Comparison of ENCODE assay signal across 24 cellular contexts in the genomic region with DNA sequence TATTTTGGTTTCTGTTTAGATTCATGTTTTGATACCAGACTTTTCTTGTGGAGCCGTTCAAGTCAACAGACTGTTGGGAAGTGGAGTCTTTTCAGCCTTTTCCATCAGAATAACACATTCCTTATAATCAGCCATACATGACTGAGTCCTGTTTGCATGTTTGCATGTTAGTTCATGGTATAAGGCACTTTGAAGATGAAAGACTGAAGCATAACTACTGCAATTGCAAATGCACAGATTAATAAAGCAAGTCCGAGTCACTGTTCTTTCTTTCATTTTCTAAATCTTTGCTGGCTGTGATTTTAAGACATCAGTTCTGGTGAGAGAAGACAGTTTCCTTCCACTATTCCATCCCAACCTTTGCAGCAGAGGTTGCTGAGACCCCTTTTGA.
"Had no signal": no experiment of that assay in that cellular context is flagged by ENCODE, and none has a peak within 500 bp of the region (broad histone marks: within the 10 kb centered on the region; RNA-seq: fewer than 3 reads in every experiment).

No MANE protein-coding gene starts in this region.

- H3K4me1 ChIP-seq: adrenal gland, breast epithelium, SJSA1 had no signal

- H3K27ac Mint-ChIP-seq: activated CD4-positive, alpha-beta T cell treated with anti-CD3 and anti-CD28 coated beads, Interleukin-2, amount 10 ng/mL, durations not matched to agents 7 days and 5 days; activated CD8-positive, alpha-beta memory T cell treated with anti-CD3 and anti-CD28 coated beads, Interleukin-2, amount 10 ng/mL, durations not matched to agents 7 days and 5 days; activated naive CD8-positive, alpha-beta T cell treated with anti-CD3 and anti-CD28 coated beads, Interleukin-2, amount 10 ng/mL, durations not matched to agents 7 days and 5 days; WTC11 had no signal

- H3K4me3 Mint-ChIP-seq: activated CD4-positive, alpha-beta T cell treated with anti-CD3 and anti-CD28 coated beads, Interleukin-2, amount 10 ng/mL, durations not matched to agents 7 days and 5 days; activated CD8-positive, alpha-beta memory T cell treated with anti-CD3 and anti-CD28 coated beads, Interleukin-2, amount 10 ng/mL, durations not matched to agents 7 days and 5 days; activated naive CD8-positive, alpha-beta T cell treated with anti-CD3 and anti-CD28 coated beads, Interleukin-2, amount 10 ng/mL, durations not matched to agents 7 days and 5 days; WTC11 had no signal

- H3K4me3 ChIP-seq: adrenal gland, breast epithelium, SJSA1 had no signal

- H3K27me3 ChIP-seq: adrenal gland, breast epithelium, SJSA1 had no signal

- H3K27me3 Mint-ChIP-seq: activated CD4-positive, alpha-beta T cell treated with anti-CD3 and anti-CD28 coated beads, Interleukin-2, amount 10 ng/mL, durations not matched to agents 7 days and 5 days; activated CD8-positive, alpha-beta memory T cell treated with anti-CD3 and anti-CD28 coated beads, Interleukin-2, amount 10 ng/mL, durations not matched to agents 7 days and 5 days; activated naive CD8-positive, alpha-beta T cell treated with anti-CD3 and anti-CD28 coated beads, Interleukin-2, amount 10 ng/mL, durations not matched to agents 7 days and 5 days had no signal

- H3K36me3 ChIP-seq: adrenal gland, breast epithelium, SJSA1 had no signal

- H3K27ac ChIP-seq: adrenal gland, breast epithelium, SJSA1 had no signal

- DNase-seq: activated CD4-positive, alpha-beta T cell treated with anti-CD3 and anti-CD28 coated beads, Interleukin-2, amount 10 ng/mL, durations not matched to agents 7 days and 5 days; activated CD4-positive, CD25-positive, alpha-beta regulatory T cell treated with anti-CD3 and anti-CD28 coated beads, Interleukin-2, amount 50 U/mL, for 72 hours; activated CD8-positive, alpha-beta memory T cell treated with anti-CD3 and anti-CD28 coated beads, Interleukin-2, amount 10 ng/mL, durations not matched to agents 7 days and 5 days; activated effector memory CD4-positive, alpha-beta T cell treated with Interleukin-2 at 50 U/mL for 16 hours; activated naive CD4-positive, alpha-beta T cell; activated naive CD8-positive, alpha-beta T cell treated with anti-CD3 and anti-CD28 coated beads, Interleukin-2, amount 10 ng/mL, durations not matched to agents 7 days and 5 days; adrenal gland; anterior cingulate cortex; caudate nucleus; MM.1S; NCI-H1105; NCI-H1436; NCI-H1694 treated with DMSO at 0.1 percent for 48 hours; NCI-H2029 treated with DMSO at 0.1 percent for 48 hours; NCI-H345; NCI-H510A; SHP77; SW 1271; T-helper 9 cell had no signal

- H3K9me3 ChIP-seq: adrenal gland, SJSA1 had no signal

- ATAC-seq: PC-3, SK-N-SH treated with all-trans-retinoic acid at 6 μM for 48 hours, WTC11 had no signal
